ENCODE assay signal across 16 cellular contexts in the genomic region with DNA sequence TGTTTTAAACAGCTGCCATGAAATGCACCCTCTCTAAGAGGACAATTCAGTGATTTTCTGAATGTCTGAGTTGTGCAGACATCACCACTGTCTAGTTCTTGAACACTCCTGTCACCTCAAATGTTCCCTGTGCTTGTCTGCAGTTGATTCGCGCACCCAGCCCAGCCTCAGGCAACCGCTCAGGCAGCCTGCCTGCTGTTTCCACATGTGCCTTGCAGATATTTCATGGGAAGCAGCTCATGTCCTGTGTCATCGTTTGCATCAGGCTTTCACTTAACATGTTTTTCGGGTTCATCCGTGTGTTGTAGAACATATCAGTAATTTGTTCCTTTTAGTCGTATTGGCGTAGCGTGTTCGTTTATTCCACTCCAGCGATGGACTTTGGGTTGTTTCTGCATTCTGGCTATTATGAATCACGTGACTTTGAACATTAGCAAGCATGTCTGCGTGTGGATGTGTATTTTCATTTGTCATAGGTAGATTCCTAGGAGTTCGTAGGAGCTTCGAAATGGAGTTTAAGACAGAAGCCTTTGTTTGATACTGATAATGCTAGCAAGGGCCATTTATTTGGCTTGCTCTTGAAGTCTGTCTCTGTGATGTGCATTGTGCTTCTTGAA. TPM values are rescaled to one million over a fixed set of nuclear protein-coding genes. Genes with fewer than 3 reads are reported as not detected.
DNase-seq lines count a peak whose midpoint lies in the region; ATAC-seq, FAIRE-seq and TF ChIP-seq lines count a peak whose summit lies in the region.
"Had no signal": no experiment of that assay in that cellular context is flagged by ENCODE, and none has a peak within 500 bp of the region (broad histone marks: within the 10 kb centered on the region; RNA-seq: fewer than 3 reads in every experiment).

No MANE protein-coding gene starts in this region.

- H3K79me2 ChIP-seq in K562 (ENCODE audit: control insufficient read depth, insufficient read depth, low read length) (0 out of 3 replicates have a peak, but pooled peaks cover under 1% of the 10 kb centered on the region), hepatocyte (peaks cover 97% of the 10 kb centered on the region)

- in situ Hi-C loops in K562 (cut with MboI): no loop called here

- H3K9me1 ChIP-seq in K562 (ENCODE audit: control insufficient read depth, insufficient read depth, low read length): peaks cover under 1% of the 10 kb centered on the region

- H3K4me3 Mint-ChIP-seq in activated naive CD4-positive, alpha-beta T cell treated with anti-CD3 and anti-CD28 coated beads, Interleukin-2, amount 50 U/mL, for 24 hours: peak overlapping the region; percentile 28
- no peak overlapping the region for H3K4me3 Mint-ChIP-seq in activated naive CD4-positive, alpha-beta T cell treated with anti-CD3 and anti-CD28 coated beads for 36 hours

- peaks cover 19% of the 10 kb centered on the region; the same call in 1 of the 2 replicates for H4K20me1 ChIP-seq in K562 (replicated peaks; ENCODE audit: control insufficient read depth, insufficient read depth, low read length)
- peaks cover 13% of the 10 kb centered on the region for H4K20me1 ChIP-seq in hepatocyte (ENCODE audit: insufficient read depth, poor library complexity, severe bottlenecking)

- no TSS peak for BruUV-seq in K562 (replicated peaks; lab: Mats Ljungman, UMichigan)

- no peak for TF ChIP-seq EP300 in K562 (IDR thresholded peaks at IDR 0.05; ENCODE audit: low read length)

- CTCF ChIA-PET in activated naive CD4-positive, alpha-beta T cell treated with anti-CD3 and anti-CD28 coated beads for 36 hours (lab: Charles Lee): interaction anchor here (1.4 to 2.1 kb wide), 3 partner anchors 10 to 52 kb away, joined by 4 to 7 read pairs (median 5); no protein-coding TSS in a partner anchor
- CTCF ChIA-PET in K562 (lab: Yijun Ruan, JAX; ENCODE audit: low intra/inter-chr PET ratio) (no interaction called here), GM10248 (lab: Yijun Ruan, JAX) (interaction anchor here (1.4 to 2.7 kb wide), 3 partner anchors 11 to 51 kb away, joined by 3 to 12 read pairs (median 4); no protein-coding TSS in a partner anchor)

- peak overlapping the region; percentile 76 for H3K27ac Mint-ChIP-seq in activated naive CD4-positive, alpha-beta T cell treated with anti-CD3 and anti-CD28 coated beads, Interleukin-2, amount 50 U/mL, for 24 hours
- no peak overlapping the region for H3K27ac Mint-ChIP-seq in activated naive CD4-positive, alpha-beta T cell treated with anti-CD3 and anti-CD28 coated beads for 36 hours

- H3K9ac ChIP-seq in SK-N-MC (ENCODE audit: insufficient read length) (no peak overlapping the region), K562 (ENCODE audit: insufficient read depth in 1 of 2, low read depth in 2 of 2, low read length in 2 of 2) (no peak overlapping the region)

- H3K4me3 ChIP-seq in SK-N-MC (peak overlapping the region; percentile 22; the same call in 1 of the 2 replicates), K562 (no peak overlapping the region), hepatocyte (no peak overlapping the region)
- H3K4me3 ChIP-seq: ascending aorta, suprapubic skin had no signal

- peaks cover 3% of the 10 kb centered on the region for H3K36me3 Mint-ChIP-seq in activated naive CD4-positive, alpha-beta T cell treated with anti-CD3 and anti-CD28 coated beads, Interleukin-2, amount 50 U/mL, for 24 hours
- H3K36me3 Mint-ChIP-seq in activated naive CD4-positive, alpha-beta T cell treated with anti-CD3 and anti-CD28 coated beads for 36 hours (ENCODE audit: low read depth): peaks cover 5% of the 10 kb centered on the region

- H3K27me3 Mint-ChIP-seq in activated naive CD4-positive, alpha-beta T cell treated with anti-CD3 and anti-CD28 coated beads, Interleukin-2, amount 50 U/mL, for 24 hours: no peaks in the 10 kb centered on the region
- H3K27me3 Mint-ChIP-seq in activated naive CD4-positive, alpha-beta T cell treated with anti-CD3 and anti-CD28 coated beads for 36 hours (ENCODE audit: low read depth): no peaks in the 10 kb centered on the region

- H3K27me3 ChIP-seq in K562 (ENCODE audit: control insufficient read depth in 2 of 2, insufficient read depth in 2 of 2, low read length in 2 of 2): peaks cover 0 to 5% of the 10 kb centered on the region in 2 experiments; a peak in 2 of 5 replicates
- no peaks in the 10 kb centered on the region for H3K27me3 ChIP-seq in hepatocyte
- H3K27me3 ChIP-seq: ascending aorta, suprapubic skin had no signal

- TF ChIP-seq CTCF in K562 (IDR thresholded peaks at IDR 0.05 in 2 of 3, conservative IDR thresholded peaks at IDR 0.05 in 1 of 3; ENCODE audit: insufficient read depth in 2 of 3, low read depth in 1 of 3, low read length in 3 of 3) (no peak), hepatocyte (IDR thresholded peaks at IDR 0.05; ENCODE audit: poor library complexity) (no peak), GM10248 (IDR thresholded peaks at IDR 0.05; ENCODE audit: control extremely low read depth, extremely low read depth, low read depth, missing control alignments) (no peak)

- intact Hi-C loops in activated naive CD4-positive, alpha-beta T cell treated with anti-CD3 and anti-CD28 coated beads for 36 hours (cut with micrococcal nuclease): loop anchor here (1.0 to 10.0 kb wide), 2 partner anchors 8 to 1072 kb away; a partner anchor contains a TSS
- intact Hi-C loops in K562 (cut with micrococcal nuclease): no loop called here

- H3K4me1 Mint-ChIP-seq in activated naive CD4-positive, alpha-beta T cell treated with anti-CD3 and anti-CD28 coated beads, Interleukin-2, amount 50 U/mL, for 24 hours: peaks cover 97% of the 10 kb centered on the region
- H3K4me1 Mint-ChIP-seq in activated naive CD4-positive, alpha-beta T cell treated with anti-CD3 and anti-CD28 coated beads for 36 hours (ENCODE audit: low read depth): peaks cover 84% of the 10 kb centered on the region

- no peak for FAIRE-seq in K562 (lab: Jason Lieb, UNC)
- FAIRE-seq: keratinocyte had no signal

- H3K36me3 ChIP-seq in SK-N-MC (ENCODE audit: insufficient read depth, low read length) (peaks cover 11% of the 10 kb centered on the region), K562 (ENCODE audit: control insufficient read depth, insufficient read depth, low read length) (no peaks in the 10 kb centered on the region), hepatocyte (replicated peaks; ENCODE audit: insufficient read depth, low read depth) (no peaks in the 10 kb centered on the region)
- H3K36me3 ChIP-seq: suprapubic skin had no signal

- 57% methylated on average over 15 of the region's 15 CpGs for WGBS in K562 (ENCODE audit: insufficient coverage, low coverage, missing lambda C conversion rate)
- 92% methylated on average over 15 of the region's 15 CpGs for WGBS in hepatocyte (ENCODE audit: low lambda C conversion rate, missing lambda C conversion rate)

- DNase-seq in activated naive CD4-positive, alpha-beta T cell treated with anti-CD3 and anti-CD28 coated beads for 36 hours: no peak
- DNase-seq in SK-N-MC (ENCODE audit: low read depth, low spot score) (no peak), K562 (ENCODE audit: extremely low read depth in 1 of 4, low spot score in 3 of 4) (no peak), NCI-H1048 (lab: John Stamatoyannopoulos, UW) (no peak), hepatocyte (ENCODE audit: low spot score) (no peak), GM10248 (ENCODE audit: extremely low spot score) (no peak)
- DNase-seq: mammary epithelial cell; NCI-H1105 treated with DMSO at 0.1 percent for 48 hours; NCI-H524 treated with DMSO at 0.1 percent for 48 hours; Right ventricle myocardium superior; stimulated activated CD4-positive, alpha-beta T cell treated with anti-CD3 and anti-CD28 coated beads, Interleukin-4, amount 100 ng/mL, for 1 hour; T-helper 9 cell had no signal

- no peak for TF ChIP-seq RAD21 in K562 (CRISPR knock-in tag; conservative IDR thresholded peaks at IDR 0.05 in 1 of 2, IDR thresholded peaks at IDR 0.05 in 1 of 2)

- H3K27ac ChIP-seq in SK-N-MC (no peak overlapping the region), K562 (ENCODE audit: extremely low read depth, low read depth, low read length) (no peak overlapping the region), hepatocyte (no peak overlapping the region)
- H3K27ac ChIP-seq: ascending aorta, suprapubic skin had no signal

- H3K9me3 Mint-ChIP-seq in activated naive CD4-positive, alpha-beta T cell treated with anti-CD3 and anti-CD28 coated beads, Interleukin-2, amount 50 U/mL, for 24 hours: no peaks in the 10 kb centered on the region
- no peaks in the 10 kb centered on the region for H3K9me3 Mint-ChIP-seq in activated naive CD4-positive, alpha-beta T cell treated with anti-CD3 and anti-CD28 coated beads for 36 hours

- H2AFZ ChIP-seq in K562 (ENCODE audit: low read depth, low read length): no peak overlapping the region
- no peak overlapping the region for H2AFZ ChIP-seq in hepatocyte

- POLR2A ChIA-PET in K562 (lab: Yijun Ruan, JAX): interaction anchor here (1.0 kb wide), 1 partner anchor 12 kb away, joined by 3 read pairs; no protein-coding TSS in a partner anchor
- POLR2A ChIA-PET in GM10248 (lab: Yijun Ruan, JAX): no interaction called here

- H3K9me2 ChIP-seq in hepatocyte (replicated peaks; ENCODE audit: insufficient read depth): no peaks in the 10 kb centered on the region

- no peak overlapping the region for H3K4me2 ChIP-seq in K562 (ENCODE audit: insufficient read depth, low read length)
- no peak overlapping the region for H3K4me2 ChIP-seq in hepatocyte

- TF ChIP-seq POLR2A in K562 (conservative IDR thresholded peaks at IDR 0.05): no peak

- ATAC-seq in K562: no peak

- no peaks in the 10 kb centered on the region for H3K9me3 ChIP-seq in SK-N-MC (ENCODE audit: low read depth, low read length)
- H3K9me3 ChIP-seq in K562 (replicated peaks; ENCODE audit: control insufficient read depth, insufficient read depth, low read depth, low read length): no peaks in the 10 kb centered on the region
- H3K9me3 ChIP-seq in hepatocyte (ENCODE audit: low read depth): no peaks in the 10 kb centered on the region
- H3K9me3 ChIP-seq: ascending aorta, suprapubic skin had no signal

- H3K4me1 ChIP-seq in K562 (replicated peaks in 1 of 2; ENCODE audit: control insufficient read depth in 2 of 2, insufficient read depth in 2 of 2, low read length in 2 of 2) (peaks cover 0 to 8% of the 10 kb centered on the region in 2 experiments; a peak in 3 of 5 replicates), hepatocyte (ENCODE audit: insufficient read depth) (no peaks in the 10 kb centered on the region)

RNA-seq across cellular contexts. Expression of a gene that starts 12.1 kb away (rescaled TPM):
- total RNA-seq in activated naive CD4-positive, alpha-beta T cell treated with anti-CD3 and anti-CD28 coated beads for 36 hours: 10 to 100 TPM; 30.1 to 33.3 TPM
- total RNA-seq in K562 (2011; cell fraction: chromatin; rRNA removed; ENCODE audit: low replicate concordance): 40.2 and 48.3 TPM in 2 replicates
- 29.0 and 30.4 TPM in 2 replicates for total RNA-seq in K562 (2011; cell fraction: nucleolus; rRNA removed)
- 24.6 and 33.4 TPM in 2 replicates for total RNA-seq in K562 (2011; cell fraction: nucleoplasm; rRNA removed)
- total RNA-seq in K562 (2014; rRNA removed) (7.7 and 9.1 TPM in 2 replicates), K562 (2014; rRNA removed; fragmentation: Illumina TruSeq; extraction: Trizol) (8.3 TPM in 2 replicates), K562 (2015; rRNA removed; fragmentation: Illumina TruSeq; extraction: Trizol) (6.4 and 7.1 TPM in 2 replicates), K562 (2021) (12.0 and 16.0 TPM in 2 replicates), hepatocyte (9.9 and 16.0 TPM in 2 replicates)
- polyA plus RNA-seq in K562 (2011; rRNA removed) (8.4 and 11.8 TPM in 2 replicates), K562 (2014; fragmentation: Illumina TruSeq; extraction: Trizol) (7.3 and 9.2 TPM in 2 replicates), K562 (2014; fragmentation: Nextera tagmentation; extraction: Ambion mirVana) (1 to 10 TPM; 7.1 to 8.1 TPM), K562 (2014; rRNA removed) (6.7 and 12.8 TPM in 2 replicates), hepatocyte (17.3 and 19.4 TPM in 2 replicates)
- 6.6 and 7.4 TPM in 2 replicates for polyA plus RNA-seq in K562 (2011; cell fraction: cytosol; rRNA removed)
- 15.0 and 23.8 TPM in 2 replicates for polyA plus RNA-seq in K562 (2011; cell fraction: nucleus; rRNA removed)
- polyA plus RNA-seq in K562 (2012): 7.5 and 8.1 TPM in 2 replicates
- polyA minus RNA-seq in K562 (2011; rRNA and poly(A)+ RNA removed): 10.4 and 16.9 TPM in 2 replicates
- 12.7 and 15.3 TPM in 2 replicates for polyA minus RNA-seq in K562 (2011; cell fraction: cytosol; rRNA and poly(A)+ RNA removed)
- 13.3 and 18.3 TPM in 2 replicates for polyA minus RNA-seq in K562 (2011; cell fraction: nucleus; rRNA and poly(A)+ RNA removed)
